In genomic region chr6:52503853-52504777, GRCh38 we compare ENCODE assay signal across 1 cellular context.
TF ChIP-seq lines count a peak whose summit lies in the region.

No MANE protein-coding gene starts in this region.

TF ChIP-seq in K562, 482 proteins besides CTCF, POLR2A, EP300 and RAD21 (continued from another document and continues in another):
- TF ChIP-seq CREB3L1 (IDR thresholded peaks at IDR 0.05; ENCODE audit: borderline replicate concordance, low read depth) (0 out of 2 replicates have a peak, but pooled peaks have one; percentile 33), MEF2D (tag; conservative IDR thresholded peaks at IDR 0.05; ENCODE audit: low read depth) (0 out of 2 replicates have a peak, but pooled peaks have one; percentile 29), HNRNPL (IDR thresholded peaks at IDR 0.05; ENCODE audit: low read depth, low read length) (peak; percentile 46), KDM5B (IDR thresholded peaks at IDR 0.05; ENCODE audit: insufficient replicate concordance, low read depth, low read length) (peak; percentile 9), ERF (CRISPR knock-in tag; IDR thresholded peaks at IDR 0.05) (no peak), TBP (optimal IDR thresholded peaks at IDR 0.05; ENCODE audit: low read depth, low read length) (peak; percentile 50), TCFL5 (CRISPR knock-in tag; conservative IDR thresholded peaks at IDR 0.05) (no peak), FOS (IDR thresholded peaks at IDR 0.05; ENCODE audit: extremely low read depth, insufficient read length) (peak; percentile 53), ZNF668 (CRISPR knock-in tag; IDR thresholded peaks at IDR 0.05) (no peak), MTA1 (IDR thresholded peaks at IDR 0.05; ENCODE audit: borderline replicate concordance) (peak; percentile 67; the same call in 1 of the 2 replicates), TAF7 (tag; IDR thresholded peaks at IDR 0.05) (no peak), BHLHE40 (IDR thresholded peaks at IDR 0.05; ENCODE audit: low read length) (peak; percentile 85), ZBTB33 (CRISPR knock-in tag; IDR thresholded peaks at IDR 0.05) (peak; percentile 99), HDAC2 (IDR thresholded peaks at IDR 0.05) (peak; percentile 34; the same call in 1 of the 2 replicates), RBFOX2 (IDR thresholded peaks at IDR 0.05; ENCODE audit: low read depth, low read length) (peak; percentile 66), ZNF511 (CRISPR knock-in tag; IDR thresholded peaks at IDR 0.05) (no peak), ATF3 (IDR thresholded peaks at IDR 0.05) (peak; percentile 95), ATF3 (CRISPR knock-in tag; conservative IDR thresholded peaks at IDR 0.05) (peak; percentile 65; the same call in 1 of the 2 replicates), ZNF780A (CRISPR knock-in tag; IDR thresholded peaks at IDR 0.05) (no peak), E2F6 (IDR thresholded peaks at IDR 0.05; ENCODE audit: borderline replicate concordance in 1 of 2, extremely low read depth in 1 of 2, insufficient read depth in 1 of 2, insufficient read length in 1 of 2, low read depth in 1 of 2, low read length in 1 of 2, poor library complexity in 1 of 2, severe bottlenecking in 1 of 2) (peak in 1 of 2 experiments; percentile 22), MYC (IDR thresholded peaks at IDR 0.05; ENCODE audit: low read depth, low read length) (peak; percentile 55; the same call in 1 of the 2 replicates), MYC (CRISPR knock-in tag; IDR thresholded peaks at IDR 0.05; ENCODE audit: borderline replicate concordance, low read depth) (no peak), THRA (IDR thresholded peaks at IDR 0.05) (peak; percentile 98), ZNF699 (CRISPR knock-in tag; IDR thresholded peaks at IDR 0.05; ENCODE audit: insufficient replicate concordance) (no peak), TRIM24 (IDR thresholded peaks at IDR 0.05) (0 out of 4 replicates have a peak, but pooled peaks of 1 of the 2 experiments have one; percentile 21), ETS1 (conservative IDR thresholded peaks at IDR 0.05; ENCODE audit: control insufficient read depth, low read depth, low read length) (no peak), YY1 (IDR thresholded peaks at IDR 0.05; ENCODE audit: borderline replicate concordance in 1 of 3, control insufficient read depth in 1 of 3, extremely low read depth in 1 of 3, insufficient read depth in 3 of 3, insufficient read length in 1 of 3, insufficient replicate concordance in 2 of 3, low read depth in 1 of 3, low read length in 2 of 3) (peak in 1 of 3 experiments; percentile 53), TBL1XR1 (IDR thresholded peaks at IDR 0.05; ENCODE audit: low read length in 2 of 2) (peak in 1 of 2 experiments; percentile 50; a peak in 1 of 4 replicates), ZBTB9 (CRISPR knock-in tag; IDR thresholded peaks at IDR 0.05) (peak; percentile 68; the same call in 1 of the 2 replicates), GATA2 (CRISPR knock-in tag; IDR thresholded peaks at IDR 0.05) (no peak), SMARCA4 (IDR thresholded peaks at IDR 0.05) (peak; percentile 88), FOSL1 (tag; conservative IDR thresholded peaks at IDR 0.05) (peak; percentile 96), SP1 (CRISPR knock-in tag; IDR thresholded peaks at IDR 0.05) (peak; percentile 46; the same call in 1 of the 2 replicates), L3MBTL2 (IDR thresholded peaks at IDR 0.05) (peak; percentile 63; the same call in 1 of the 2 replicates), MTF1 (CRISPR knock-in tag; IDR thresholded peaks at IDR 0.05; ENCODE audit: borderline replicate concordance) (no peak), HDAC3 (IDR thresholded peaks at IDR 0.05; ENCODE audit: borderline replicate concordance, partially characterized antibody) (peak; percentile 24), ZNF586 (CRISPR knock-in tag; conservative IDR thresholded peaks at IDR 0.05) (no peak), ATF1 (CRISPR knock-in tag; IDR thresholded peaks at IDR 0.05) (no peak), ATF1 (tag; IDR thresholded peaks at IDR 0.05) (peak; percentile 87), PCBP2 (IDR thresholded peaks at IDR 0.05; ENCODE audit: low read depth, low read length, poor library complexity, severe bottlenecking) (no peak), RB1 (IDR thresholded peaks at IDR 0.05; ENCODE audit: low read depth) (0 out of 2 replicates have a peak, but pooled peaks have one; percentile 13), ZBTB7A (IDR thresholded peaks at IDR 0.05; ENCODE audit: borderline replicate concordance, control insufficient read depth, low read depth, low read length) (peak; percentile 28; the same call in 1 of the 2 replicates), MXI1 (IDR thresholded peaks at IDR 0.05; ENCODE audit: low read depth, low read length) (0 out of 2 replicates have a peak, but pooled peaks have one; percentile 6), NCOA1 (IDR thresholded peaks at IDR 0.05; ENCODE audit: low read depth) (peak; percentile 73; the same call in 1 of the 2 replicates), EP400 (IDR thresholded peaks at IDR 0.05) (peak; percentile 71), ZBTB2 (IDR thresholded peaks at IDR 0.05) (0 out of 2 replicates have a peak, but pooled peaks have one; percentile 9), VEZF1 (CRISPR knock-in tag; IDR thresholded peaks at IDR 0.05) (peak; percentile 60; the same call in 1 of the 2 replicates), ZNF592 (IDR thresholded peaks at IDR 0.05) (peak; percentile 96)
